Comparison of ENCODE assay signal across 8 cellular contexts in the genomic region with DNA sequence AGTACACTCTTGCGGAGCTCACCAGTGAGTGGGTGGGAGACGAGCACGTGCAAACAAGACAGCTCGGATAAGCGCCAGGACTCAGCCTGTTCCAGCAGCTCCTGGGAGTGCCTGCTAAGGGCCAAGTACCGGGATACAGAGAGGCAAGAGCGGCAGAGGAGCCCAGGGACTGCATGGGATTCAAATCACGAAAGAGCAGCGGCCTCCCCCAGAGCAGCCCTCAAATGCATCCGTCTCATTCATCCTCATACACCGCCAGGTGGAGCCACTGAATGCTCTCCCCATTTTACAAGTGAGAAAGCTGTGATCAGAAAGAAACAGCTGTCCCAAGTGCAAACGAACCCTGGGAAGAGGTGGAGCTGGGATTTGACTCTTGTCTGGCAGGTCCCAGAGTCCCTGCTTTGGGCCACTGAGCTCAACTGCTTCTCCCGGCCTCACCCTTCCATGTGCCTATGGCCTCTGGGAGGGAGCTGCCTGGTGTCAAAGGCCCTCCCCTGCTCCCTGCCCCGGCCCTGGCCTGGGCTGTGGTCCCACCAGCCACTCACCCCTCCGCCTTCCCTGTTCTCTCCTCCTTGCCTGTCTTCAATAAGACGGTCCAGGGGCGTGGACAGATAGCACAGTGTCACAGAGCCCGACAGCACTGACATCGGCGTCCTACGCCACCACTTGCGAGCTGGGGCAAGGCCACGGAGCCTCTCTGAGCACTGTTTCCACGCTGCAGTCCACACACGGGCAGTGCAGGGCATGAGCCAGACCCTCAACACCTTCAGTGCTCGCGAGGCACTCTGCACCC.
A peak's percentile ranks its signal among the peaks of the same experiment; 100 is the strongest.
DNase-seq lines count a peak whose midpoint lies in the region; TF ChIP-seq lines count a peak whose summit lies in the region.

No MANE protein-coding gene starts in this region.

- H3K27me3 ChIP-seq in left ventricle myocardium inferior (ENCODE audit: low read depth): no peaks in the 10 kb centered on the region

- no peaks in the 10 kb centered on the region for H3K9me3 ChIP-seq in left ventricle myocardium inferior (replicated peaks)

- peak; percentile 78 for TF ChIP-seq CTCF in left ventricle myocardium inferior (IDR thresholded peaks at IDR 0.05; ENCODE audit: borderline replicate concordance)

- intact Hi-C loops in left ventricle myocardium inferior (cut with micrococcal nuclease): no loop called here

- peaks cover 52% of the 10 kb centered on the region for H3K4me1 ChIP-seq in left ventricle myocardium inferior

- in situ Hi-C loops in SK-MEL-5 (cut with HindIII; ENCODE audit: low pct_unique_long_range_greater_than_20kb, low sequenced_read_pairs): no loop called here

- peak overlapping the region; percentile 4 for H3K4me3 ChIP-seq in left ventricle myocardium inferior

- H3K27ac ChIP-seq in angular gyrus (ENCODE audit: low read depth, low read length) (peak overlapping the region; percentile 76), left ventricle myocardium inferior (replicated peaks) (peak overlapping the region; percentile 78)

- DNase-seq in EH (ENCODE audit: low read depth) (peak; percentile 74), LHCN-M2 (ENCODE audit: low read depth) (peak; percentile 88), SK-MEL-5 (ENCODE audit: low read depth, low spot score) (peak; percentile 85), left ventricle myocardium inferior (peak; percentile 65), renal cortical epithelial cell (ENCODE audit: low read depth) (peak; percentile 61), NCI-H1105 treated with DMSO at 0.1 percent for 48 hours (lab: John Stamatoyannopoulos, UW) (no peak), NCI-H2029 treated with DMSO at 0.1 percent for 48 hours (lab: John Stamatoyannopoulos, UW) (no peak)

- H3K36me3 ChIP-seq in left ventricle myocardium inferior: no peaks in the 10 kb centered on the region

Comparison
In these comparisons a context has a peak if more than half of its experiments do, and no peak if none do; other contexts are left out.
1. DNase-seq: peak in EH (single experiment), LHCN-M2 (single experiment), SK-MEL-5 (single experiment), left ventricle myocardium inferior (single experiment) and renal cortical epithelial cell (single experiment); none in NCI-H1105 treated with DMSO at 0.1 percent for 48 hours (single experiment) and NCI-H2029 treated with DMSO at 0.1 percent for 48 hours (single experiment).